Comparison of ENCODE assay signal across 13 cellular contexts in genomic region chr17:4368341-4368740, GRCh38.
"Had no signal": no experiment of that assay in that cellular context is flagged by ENCODE, and none has a peak within 500 bp of the region (broad histone marks: within the 10 kb centered on the region; RNA-seq: fewer than 3 reads in every experiment).

No MANE protein-coding gene starts in this region.

- H3K27ac Mint-ChIP-seq: activated CD4-positive, alpha-beta T cell treated with anti-CD3 and anti-CD28 coated beads, Interleukin-2, amount 10 ng/mL, durations not matched to agents 24 days and 14 days; activated T-helper 17 cell treated with anti-CD3 and anti-CD28 coated beads, Interleukin-2, amount 50 U/mL, for 72 hours; natural killer cell treated with Interleukin-12 subunit alpha and Interleukin-12 subunit beta and Interleukin-15 and Interleukin-18, amount 100 ng/mL, for 72 hours; stimulated activated naive CD8-positive, alpha-beta T cell treated with anti-CD3 and anti-CD28 coated beads, Interleukin-15, Interleukin-2, amounts not matched to agents 100 ng/mL and 50 ng/mL, for 24 hours had no signal

- H3K27me3 ChIP-seq: adrenal gland, gastroesophageal sphincter, left lung, testis had no signal

- H3K27me3 Mint-ChIP-seq: activated CD4-positive, alpha-beta T cell treated with anti-CD3 and anti-CD28 coated beads, Interleukin-2, amount 10 ng/mL, durations not matched to agents 24 days and 14 days; activated T-helper 17 cell treated with anti-CD3 and anti-CD28 coated beads, Interleukin-2, amount 50 U/mL, for 72 hours; natural killer cell treated with Interleukin-12 subunit alpha and Interleukin-12 subunit beta and Interleukin-15 and Interleukin-18, amount 100 ng/mL, for 72 hours; stimulated activated naive CD8-positive, alpha-beta T cell treated with anti-CD3 and anti-CD28 coated beads, Interleukin-15, Interleukin-2, amounts not matched to agents 100 ng/mL and 50 ng/mL, for 24 hours had no signal

- H3K36me3 ChIP-seq: adrenal gland, gastroesophageal sphincter, left lung had no signal

- H3K27ac ChIP-seq: adrenal gland, gastroesophageal sphincter, left lung, testis had no signal

- H3K4me3 ChIP-seq: adrenal gland, gastroesophageal sphincter, left lung, testis had no signal

- H3K4me3 Mint-ChIP-seq: activated CD4-positive, alpha-beta T cell treated with anti-CD3 and anti-CD28 coated beads, Interleukin-2, amount 10 ng/mL, durations not matched to agents 24 days and 14 days; activated T-helper 17 cell treated with anti-CD3 and anti-CD28 coated beads, Interleukin-2, amount 50 U/mL, for 72 hours; natural killer cell treated with Interleukin-12 subunit alpha and Interleukin-12 subunit beta and Interleukin-15 and Interleukin-18, amount 100 ng/mL, for 72 hours; stimulated activated naive CD8-positive, alpha-beta T cell treated with anti-CD3 and anti-CD28 coated beads, Interleukin-15, Interleukin-2, amounts not matched to agents 100 ng/mL and 50 ng/mL, for 24 hours had no signal

- ATAC-seq: activated T-helper 17 cell treated with anti-CD3 and anti-CD28 coated beads, Interleukin-2, amount 50 U/mL, for 72 hours; gastroesophageal sphincter; left lung; natural killer cell treated with Interleukin-12 subunit alpha and Interleukin-12 subunit beta and Interleukin-15 and Interleukin-18, amount 100 ng/mL, for 72 hours had no signal

- H3K9me3 ChIP-seq: adrenal gland, gastroesophageal sphincter, left lung, testis had no signal

- H3K9me3 Mint-ChIP-seq: activated CD4-positive, alpha-beta T cell treated with anti-CD3 and anti-CD28 coated beads, Interleukin-2, amount 10 ng/mL, durations not matched to agents 24 days and 14 days; activated T-helper 17 cell treated with anti-CD3 and anti-CD28 coated beads, Interleukin-2, amount 50 U/mL, for 72 hours; natural killer cell treated with Interleukin-12 subunit alpha and Interleukin-12 subunit beta and Interleukin-15 and Interleukin-18, amount 100 ng/mL, for 72 hours; stimulated activated naive CD8-positive, alpha-beta T cell treated with anti-CD3 and anti-CD28 coated beads, Interleukin-15, Interleukin-2, amounts not matched to agents 100 ng/mL and 50 ng/mL, for 24 hours had no signal

- DNase-seq: activated CD4-positive, alpha-beta T cell treated with anti-CD3 and anti-CD28 coated beads, Interleukin-2, amount 10 ng/mL, durations not matched to agents 24 days and 14 days; activated naive CD4-positive, alpha-beta T cell treated with anti-CD3 and anti-CD28 coated beads, Interleukin-2, amount 50 U/mL, for 16 hours; caudate nucleus; effector memory CD4-positive, alpha-beta T cell; islet precursor cell; left lung; stimulated activated CD4-positive, alpha-beta T cell treated with anti-CD3 and anti-CD28 coated beads, Interleukin-4, amount 100 ng/mL, for 1 hour; testis had no signal
